ENCODE assay signal across 1 cellular context in the genomic region with DNA sequence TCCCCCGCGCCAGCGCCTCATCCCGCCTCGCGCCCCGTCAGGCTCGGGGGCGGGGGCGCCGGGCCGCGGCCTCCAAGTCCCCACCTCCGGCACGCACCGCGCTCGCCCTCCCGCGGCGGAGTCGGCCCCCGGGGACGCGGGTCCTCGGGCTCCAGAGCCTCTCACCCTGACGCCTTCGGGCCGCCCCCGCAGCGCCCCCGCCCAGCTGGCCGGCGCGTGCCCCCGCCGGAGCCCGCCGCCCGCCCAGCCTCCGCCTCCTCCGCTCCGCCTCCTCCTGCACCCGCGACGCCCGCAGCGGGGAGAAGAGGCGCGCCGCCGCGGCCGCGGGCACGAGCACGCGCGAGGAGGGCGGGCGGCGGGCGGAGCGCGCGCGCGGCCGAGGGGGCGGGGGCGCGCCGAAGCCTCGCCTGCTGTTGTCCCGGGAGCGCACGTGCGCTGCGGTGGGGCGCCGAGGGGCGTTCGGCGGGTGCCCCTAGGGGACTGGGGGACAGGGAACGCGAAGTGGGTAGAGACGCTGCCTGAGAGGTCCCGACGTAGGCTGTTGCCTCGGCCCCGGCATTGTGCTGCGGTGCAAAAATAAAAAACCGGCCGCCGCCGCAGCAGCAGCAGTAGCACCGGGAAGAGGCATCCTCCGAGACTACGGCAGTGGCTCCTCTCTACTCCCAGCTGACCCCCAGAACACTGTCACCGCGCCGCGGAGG.
TF ChIP-seq lines count a peak whose summit lies in the region.

No MANE protein-coding gene starts in this region.

TF ChIP-seq in HepG2, 621 proteins besides CTCF, POLR2A, EP300 and RAD21 (continued from another document and continues in another):
- TF ChIP-seq, protein P1, sequence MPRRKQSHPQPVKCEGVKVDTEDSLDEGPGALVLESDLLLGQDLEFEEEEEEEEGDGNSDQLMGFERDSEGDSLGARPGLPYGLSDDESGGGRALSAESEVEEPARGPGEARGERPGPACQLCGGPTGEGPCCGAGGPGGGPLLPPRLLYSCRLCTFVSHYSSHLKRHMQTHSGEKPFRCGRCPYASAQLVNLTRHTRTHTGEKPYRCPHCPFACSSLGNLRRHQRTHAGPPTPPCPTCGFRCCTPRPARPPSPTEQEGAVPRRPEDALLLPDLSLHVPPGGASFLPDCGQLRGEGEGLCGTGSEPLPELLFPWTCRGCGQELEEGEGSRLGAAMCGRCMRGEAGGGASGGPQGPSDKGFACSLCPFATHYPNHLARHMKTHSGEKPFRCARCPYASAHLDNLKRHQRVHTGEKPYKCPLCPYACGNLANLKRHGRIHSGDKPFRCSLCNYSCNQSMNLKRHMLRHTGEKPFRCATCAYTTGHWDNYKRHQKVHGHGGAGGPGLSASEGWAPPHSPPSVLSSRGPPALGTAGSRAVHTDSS (CRISPR knock-in tag; conservative IDR thresholded peaks at IDR 0.05): no peak
- TF ChIP-seq, protein P2, sequence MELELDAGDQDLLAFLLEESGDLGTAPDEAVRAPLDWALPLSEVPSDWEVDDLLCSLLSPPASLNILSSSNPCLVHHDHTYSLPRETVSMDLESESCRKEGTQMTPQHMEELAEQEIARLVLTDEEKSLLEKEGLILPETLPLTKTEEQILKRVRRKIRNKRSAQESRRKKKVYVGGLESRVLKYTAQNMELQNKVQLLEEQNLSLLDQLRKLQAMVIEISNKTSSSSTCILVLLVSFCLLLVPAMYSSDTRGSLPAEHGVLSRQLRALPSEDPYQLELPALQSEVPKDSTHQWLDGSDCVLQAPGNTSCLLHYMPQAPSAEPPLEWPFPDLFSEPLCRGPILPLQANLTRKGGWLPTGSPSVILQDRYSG (CRISPR knock-in tag; IDR thresholded peaks at IDR 0.05): no peak
- TF ChIP-seq BRCA1 (CRISPR knock-in tag; IDR thresholded peaks at IDR 0.05) (no peak), ZNF546 (CRISPR knock-in tag; conservative IDR thresholded peaks at IDR 0.05) (peak; percentile 40; the same call in 1 of the 2 replicates), ZNF230 (CRISPR knock-in tag; IDR thresholded peaks at IDR 0.05) (0 out of 2 replicates have a peak, but pooled peaks have one; percentile 34), ZSCAN12 (CRISPR knock-in tag; IDR thresholded peaks at IDR 0.05) (no peak), ZNF776 (CRISPR knock-in tag; IDR thresholded peaks at IDR 0.05) (peak; percentile 58; the same call in 1 of the 2 replicates), ZNF761 (CRISPR knock-in tag; conservative IDR thresholded peaks at IDR 0.05) (0 out of 2 replicates have a peak, but pooled peaks have one; percentile 50), GFI1 (CRISPR knock-in tag; IDR thresholded peaks at IDR 0.05; ENCODE audit: borderline replicate concordance) (no peak), NRL (CRISPR knock-in tag; IDR thresholded peaks at IDR 0.05; ENCODE audit: borderline replicate concordance) (0 out of 2 replicates have a peak, but pooled peaks have one; percentile 30), MTA3 (CRISPR knock-in tag; IDR thresholded peaks at IDR 0.05) (no peak), ZNF232 (CRISPR knock-in tag; IDR thresholded peaks at IDR 0.05; ENCODE audit: borderline replicate concordance) (peak; percentile 39; the same call in 1 of the 2 replicates), KMT2A (CRISPR knock-in tag; IDR thresholded peaks at IDR 0.05) (no peak), ZNF234 (CRISPR knock-in tag; conservative IDR thresholded peaks at IDR 0.05) (no peak), ARNT2 (CRISPR knock-in tag; IDR thresholded peaks at IDR 0.05; ENCODE audit: low read depth) (peak; percentile 62; the same call in 1 of the 2 replicates), MAZ (IDR thresholded peaks at IDR 0.05; ENCODE audit: borderline replicate concordance, low read depth, low read length) (0 out of 2 replicates have a peak, but pooled peaks have one; percentile 29), MAZ (CRISPR knock-in tag; IDR thresholded peaks at IDR 0.05; ENCODE audit: low read depth) (peak; percentile 63; the same call in 1 of the 2 replicates), ZNF775 (CRISPR knock-in tag; IDR thresholded peaks at IDR 0.05; ENCODE audit: borderline replicate concordance) (0 out of 2 replicates have a peak, but pooled peaks have one; percentile 10), NAIF1 (CRISPR knock-in tag; IDR thresholded peaks at IDR 0.05; ENCODE audit: borderline replicate concordance) (no peak), SMYD3 (CRISPR knock-in tag; IDR thresholded peaks at IDR 0.05) (no peak), SAP130 (CRISPR knock-in tag; IDR thresholded peaks at IDR 0.05; ENCODE audit: low read depth) (peak; percentile 40; the same call in 1 of the 2 replicates), PHB2 (IDR thresholded peaks at IDR 0.05; ENCODE audit: partially characterized antibody) (no peak), PHF20 (CRISPR knock-in tag; IDR thresholded peaks at IDR 0.05) (no peak), ZNF766 (CRISPR knock-in tag; IDR thresholded peaks at IDR 0.05; ENCODE audit: borderline replicate concordance) (no peak), ZMYM4 (CRISPR knock-in tag; IDR thresholded peaks at IDR 0.05) (0 out of 2 replicates have a peak, but pooled peaks have one; percentile 21), PHF8 (CRISPR knock-in tag; IDR thresholded peaks at IDR 0.05) (peak; percentile 73)
- TF ChIP-seq, protein P3, sequence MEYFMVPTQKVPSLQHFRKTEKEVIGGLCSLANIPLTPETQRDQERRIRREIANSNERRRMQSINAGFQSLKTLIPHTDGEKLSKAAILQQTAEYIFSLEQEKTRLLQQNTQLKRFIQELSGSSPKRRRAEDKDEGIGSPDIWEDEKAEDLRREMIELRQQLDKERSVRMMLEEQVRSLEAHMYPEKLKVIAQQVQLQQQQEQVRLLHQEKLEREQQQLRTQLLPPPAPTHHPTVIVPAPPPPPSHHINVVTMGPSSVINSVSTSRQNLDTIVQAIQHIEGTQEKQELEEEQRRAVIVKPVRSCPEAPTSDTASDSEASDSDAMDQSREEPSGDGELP (IDR thresholded peaks at IDR 0.05; ENCODE audit: borderline replicate concordance, low read depth): peak; percentile 46; the same call in 1 of the 2 replicates
- TF ChIP-seq, protein P4, sequence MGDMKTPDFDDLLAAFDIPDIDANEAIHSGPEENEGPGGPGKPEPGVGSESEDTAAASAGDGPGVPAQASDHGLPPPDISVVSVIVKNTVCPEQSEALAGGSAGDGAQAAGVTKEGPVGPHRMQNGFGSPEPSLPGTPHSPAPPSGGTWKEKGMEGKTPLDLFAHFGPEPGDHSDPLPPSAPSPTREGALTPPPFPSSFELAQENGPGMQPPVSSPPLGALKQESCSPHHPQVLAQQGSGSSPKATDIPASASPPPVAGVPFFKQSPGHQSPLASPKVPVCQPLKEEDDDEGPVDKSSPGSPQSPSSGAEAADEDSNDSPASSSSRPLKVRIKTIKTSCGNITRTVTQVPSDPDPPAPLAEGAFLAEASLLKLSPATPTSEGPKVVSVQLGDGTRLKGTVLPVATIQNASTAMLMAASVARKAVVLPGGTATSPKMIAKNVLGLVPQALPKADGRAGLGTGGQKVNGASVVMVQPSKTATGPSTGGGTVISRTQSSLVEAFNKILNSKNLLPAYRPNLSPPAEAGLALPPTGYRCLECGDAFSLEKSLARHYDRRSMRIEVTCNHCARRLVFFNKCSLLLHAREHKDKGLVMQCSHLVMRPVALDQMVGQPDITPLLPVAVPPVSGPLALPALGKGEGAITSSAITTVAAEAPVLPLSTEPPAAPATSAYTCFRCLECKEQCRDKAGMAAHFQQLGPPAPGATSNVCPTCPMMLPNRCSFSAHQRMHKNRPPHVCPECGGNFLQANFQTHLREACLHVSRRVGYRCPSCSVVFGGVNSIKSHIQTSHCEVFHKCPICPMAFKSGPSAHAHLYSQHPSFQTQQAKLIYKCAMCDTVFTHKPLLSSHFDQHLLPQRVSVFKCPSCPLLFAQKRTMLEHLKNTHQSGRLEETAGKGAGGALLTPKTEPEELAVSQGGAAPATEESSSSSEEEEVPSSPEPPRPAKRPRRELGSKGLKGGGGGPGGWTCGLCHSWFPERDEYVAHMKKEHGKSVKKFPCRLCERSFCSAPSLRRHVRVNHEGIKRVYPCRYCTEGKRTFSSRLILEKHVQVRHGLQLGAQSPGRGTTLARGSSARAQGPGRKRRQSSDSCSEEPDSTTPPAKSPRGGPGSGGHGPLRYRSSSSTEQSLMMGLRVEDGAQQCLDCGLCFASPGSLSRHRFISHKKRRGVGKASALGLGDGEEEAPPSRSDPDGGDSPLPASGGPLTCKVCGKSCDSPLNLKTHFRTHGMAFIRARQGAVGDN (CRISPR knock-in tag; IDR thresholded peaks at IDR 0.05): peak; percentile 89
- TF ChIP-seq, protein P5, sequence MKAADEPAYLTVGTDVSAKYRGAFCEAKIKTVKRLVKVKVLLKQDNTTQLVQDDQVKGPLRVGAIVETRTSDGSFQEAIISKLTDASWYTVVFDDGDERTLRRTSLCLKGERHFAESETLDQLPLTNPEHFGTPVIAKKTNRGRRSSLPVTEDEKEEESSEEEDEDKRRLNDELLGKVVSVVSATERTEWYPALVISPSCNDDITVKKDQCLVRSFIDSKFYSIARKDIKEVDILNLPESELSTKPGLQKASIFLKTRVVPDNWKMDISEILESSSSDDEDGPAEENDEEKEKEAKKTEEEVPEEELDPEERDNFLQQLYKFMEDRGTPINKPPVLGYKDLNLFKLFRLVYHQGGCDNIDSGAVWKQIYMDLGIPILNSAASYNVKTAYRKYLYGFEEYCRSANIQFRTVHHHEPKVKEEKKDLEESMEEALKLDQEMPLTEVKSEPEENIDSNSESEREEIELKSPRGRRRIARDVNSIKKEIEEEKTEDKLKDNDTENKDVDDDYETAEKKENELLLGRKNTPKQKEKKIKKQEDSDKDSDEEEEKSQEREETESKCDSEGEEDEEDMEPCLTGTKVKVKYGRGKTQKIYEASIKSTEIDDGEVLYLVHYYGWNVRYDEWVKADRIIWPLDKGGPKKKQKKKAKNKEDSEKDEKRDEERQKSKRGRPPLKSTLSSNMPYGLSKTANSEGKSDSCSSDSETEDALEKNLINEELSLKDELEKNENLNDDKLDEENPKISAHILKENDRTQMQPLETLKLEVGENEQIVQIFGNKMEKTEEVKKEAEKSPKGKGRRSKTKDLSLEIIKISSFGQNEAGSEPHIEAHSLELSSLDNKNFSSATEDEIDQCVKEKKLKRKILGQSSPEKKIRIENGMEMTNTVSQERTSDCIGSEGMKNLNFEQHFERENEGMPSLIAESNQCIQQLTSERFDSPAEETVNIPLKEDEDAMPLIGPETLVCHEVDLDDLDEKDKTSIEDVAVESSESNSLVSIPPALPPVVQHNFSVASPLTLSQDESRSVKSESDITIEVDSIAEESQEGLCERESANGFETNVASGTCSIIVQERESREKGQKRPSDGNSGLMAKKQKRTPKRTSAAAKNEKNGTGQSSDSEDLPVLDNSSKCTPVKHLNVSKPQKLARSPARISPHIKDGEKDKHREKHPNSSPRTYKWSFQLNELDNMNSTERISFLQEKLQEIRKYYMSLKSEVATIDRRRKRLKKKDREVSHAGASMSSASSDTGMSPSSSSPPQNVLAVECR (CRISPR knock-in tag; IDR thresholded peaks at IDR 0.05; ENCODE audit: borderline replicate concordance): peak; percentile 64; the same call in 1 of the 2 replicates
- TF ChIP-seq, protein P6, sequence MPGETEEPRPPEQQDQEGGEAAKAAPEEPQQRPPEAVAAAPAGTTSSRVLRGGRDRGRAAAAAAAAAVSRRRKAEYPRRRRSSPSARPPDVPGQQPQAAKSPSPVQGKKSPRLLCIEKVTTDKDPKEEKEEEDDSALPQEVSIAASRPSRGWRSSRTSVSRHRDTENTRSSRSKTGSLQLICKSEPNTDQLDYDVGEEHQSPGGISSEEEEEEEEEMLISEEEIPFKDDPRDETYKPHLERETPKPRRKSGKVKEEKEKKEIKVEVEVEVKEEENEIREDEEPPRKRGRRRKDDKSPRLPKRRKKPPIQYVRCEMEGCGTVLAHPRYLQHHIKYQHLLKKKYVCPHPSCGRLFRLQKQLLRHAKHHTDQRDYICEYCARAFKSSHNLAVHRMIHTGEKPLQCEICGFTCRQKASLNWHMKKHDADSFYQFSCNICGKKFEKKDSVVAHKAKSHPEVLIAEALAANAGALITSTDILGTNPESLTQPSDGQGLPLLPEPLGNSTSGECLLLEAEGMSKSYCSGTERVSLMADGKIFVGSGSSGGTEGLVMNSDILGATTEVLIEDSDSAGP (CRISPR knock-in tag; IDR thresholded peaks at IDR 0.05; ENCODE audit: borderline replicate concordance): peak; percentile 48; the same call in 1 of the 2 replicates
- TF ChIP-seq, protein P7, sequence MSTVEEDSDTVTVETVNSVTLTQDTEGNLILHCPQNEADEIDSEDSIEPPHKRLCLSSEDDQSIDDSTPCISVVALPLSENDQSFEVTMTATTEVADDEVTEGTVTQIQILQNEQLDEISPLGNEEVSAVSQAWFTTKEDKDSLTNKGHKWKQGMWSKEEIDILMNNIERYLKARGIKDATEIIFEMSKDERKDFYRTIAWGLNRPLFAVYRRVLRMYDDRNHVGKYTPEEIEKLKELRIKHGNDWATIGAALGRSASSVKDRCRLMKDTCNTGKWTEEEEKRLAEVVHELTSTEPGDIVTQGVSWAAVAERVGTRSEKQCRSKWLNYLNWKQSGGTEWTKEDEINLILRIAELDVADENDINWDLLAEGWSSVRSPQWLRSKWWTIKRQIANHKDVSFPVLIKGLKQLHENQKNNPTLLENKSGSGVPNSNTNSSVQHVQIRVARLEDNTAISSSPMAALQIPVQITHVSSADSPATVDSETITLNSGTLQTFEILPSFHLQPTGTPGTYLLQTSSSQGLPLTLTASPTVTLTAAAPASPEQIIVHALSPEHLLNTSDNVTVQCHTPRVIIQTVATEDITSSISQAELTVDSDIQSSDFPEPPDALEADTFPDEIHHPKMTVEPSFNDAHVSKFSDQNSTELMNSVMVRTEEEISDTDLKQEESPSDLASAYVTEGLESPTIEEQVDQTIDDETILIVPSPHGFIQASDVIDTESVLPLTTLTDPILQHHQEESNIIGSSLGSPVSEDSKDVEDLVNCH (CRISPR knock-in tag; IDR thresholded peaks at IDR 0.05): no peak
- TF ChIP-seq, protein P8, sequence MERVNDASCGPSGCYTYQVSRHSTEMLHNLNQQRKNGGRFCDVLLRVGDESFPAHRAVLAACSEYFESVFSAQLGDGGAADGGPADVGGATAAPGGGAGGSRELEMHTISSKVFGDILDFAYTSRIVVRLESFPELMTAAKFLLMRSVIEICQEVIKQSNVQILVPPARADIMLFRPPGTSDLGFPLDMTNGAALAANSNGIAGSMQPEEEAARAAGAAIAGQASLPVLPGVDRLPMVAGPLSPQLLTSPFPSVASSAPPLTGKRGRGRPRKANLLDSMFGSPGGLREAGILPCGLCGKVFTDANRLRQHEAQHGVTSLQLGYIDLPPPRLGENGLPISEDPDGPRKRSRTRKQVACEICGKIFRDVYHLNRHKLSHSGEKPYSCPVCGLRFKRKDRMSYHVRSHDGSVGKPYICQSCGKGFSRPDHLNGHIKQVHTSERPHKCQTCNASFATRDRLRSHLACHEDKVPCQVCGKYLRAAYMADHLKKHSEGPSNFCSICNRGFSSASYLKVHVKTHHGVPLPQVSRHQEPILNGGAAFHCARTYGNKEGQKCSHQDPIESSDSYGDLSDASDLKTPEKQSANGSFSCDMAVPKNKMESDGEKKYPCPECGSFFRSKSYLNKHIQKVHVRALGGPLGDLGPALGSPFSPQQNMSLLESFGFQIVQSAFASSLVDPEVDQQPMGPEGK (CRISPR knock-in tag; IDR thresholded peaks at IDR 0.05): peak; percentile 87
- TF ChIP-seq, protein P9, sequence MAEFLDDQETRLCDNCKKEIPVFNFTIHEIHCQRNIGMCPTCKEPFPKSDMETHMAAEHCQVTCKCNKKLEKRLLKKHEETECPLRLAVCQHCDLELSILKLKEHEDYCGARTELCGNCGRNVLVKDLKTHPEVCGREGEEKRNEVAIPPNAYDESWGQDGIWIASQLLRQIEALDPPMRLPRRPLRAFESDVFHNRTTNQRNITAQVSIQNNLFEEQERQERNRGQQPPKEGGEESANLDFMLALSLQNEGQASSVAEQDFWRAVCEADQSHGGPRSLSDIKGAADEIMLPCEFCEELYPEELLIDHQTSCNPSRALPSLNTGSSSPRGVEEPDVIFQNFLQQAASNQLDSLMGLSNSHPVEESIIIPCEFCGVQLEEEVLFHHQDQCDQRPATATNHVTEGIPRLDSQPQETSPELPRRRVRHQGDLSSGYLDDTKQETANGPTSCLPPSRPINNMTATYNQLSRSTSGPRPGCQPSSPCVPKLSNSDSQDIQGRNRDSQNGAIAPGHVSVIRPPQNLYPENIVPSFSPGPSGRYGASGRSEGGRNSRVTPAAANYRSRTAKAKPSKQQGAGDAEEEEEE (CRISPR knock-in tag; IDR thresholded peaks at IDR 0.05; ENCODE audit: borderline replicate concordance): no peak
